Comparison of ENCODE assay signal across 18 cellular contexts in genomic region chrX:134501942-134502341, GRCh38.
"Had no signal": no experiment of that assay in that cellular context is flagged by ENCODE, and none has a peak within 500 bp of the region (broad histone marks: within the 10 kb centered on the region; RNA-seq: fewer than 3 reads in every experiment).

No MANE protein-coding gene starts in this region.

- H3K36me3 ChIP-seq: tibial nerve, vagina had no signal

- H3K4me1 ChIP-seq: foreskin keratinocyte, tibial nerve, upper lobe of right lung, vagina had no signal

- DNase-seq: cortex of kidney; dorsolateral prefrontal cortex; effector CD8-positive, alpha-beta T cell; foreskin keratinocyte; immature natural killer cell; left ventricle myocardium superior; mesendoderm; naive thymus-derived CD8-positive, alpha-beta T cell; posterior cingulate gyrus; right cardiac atrium; stimulated activated CD4-positive, alpha-beta T cell treated with anti-CD3 and anti-CD28 coated beads, Interleukin-4, amount 100 ng/mL, for 24 hours; upper lobe of right lung had no signal

- H3K27ac ChIP-seq: dorsolateral prefrontal cortex, foreskin keratinocyte, tibial nerve, upper lobe of right lung, vagina had no signal

- H3K27me3 ChIP-seq: foreskin keratinocyte, tibial nerve, upper lobe of right lung, vagina had no signal

- H3K4me3 ChIP-seq: dorsolateral prefrontal cortex, lung, tibial nerve, upper lobe of right lung, vagina had no signal

- FAIRE-seq: keratinocyte had no signal

- H3K9me3 ChIP-seq: tibial nerve, upper lobe of right lung, vagina had no signal

- ATAC-seq: esophagus mucosa; foreskin keratinocyte; left ventricle myocardium superior; naive thymus-derived CD8-positive, alpha-beta T cell; right cardiac atrium; stimulated activated memory B cell treated with anti-CD40 and anti-IgM and Interleukin-4, amounts not matched to agents 10 μg/mL and 1 μg/mL and 100 μg/mL, for 72 hours; upper lobe of right lung had no signal
